ENCODE assay signal across 8 cellular contexts in genomic region chr9:137386507-137387000, GRCh38. TPM values are rescaled to one million over a fixed set of nuclear protein-coding genes. Genes with fewer than 3 reads are reported as not detected.
DNase-seq lines count a peak whose midpoint lies in the region; ATAC-seq and TF ChIP-seq lines count a peak whose summit lies in the region.
"Not testable (repeated sequence)": the region's sequence is repeated elsewhere in the genome, so short reads cannot be mapped to it uniquely, and the experiment has no call there.
"Had no signal": no experiment of that assay in that cellular context is flagged by ENCODE, and none has a peak within 500 bp of the region (broad histone marks: within the 10 kb centered on the region; RNA-seq: fewer than 3 reads in every experiment).

No MANE protein-coding gene starts in this region.

- H3K4me1 ChIP-seq in BLaER1 (peaks cover 93% of the 10 kb centered on the region), lower lobe of right lung (peaks cover 32% of the 10 kb centered on the region)

- DNase-seq in T-cell (peak in 1 of 34 experiments; percentile 8), left cardiac atrium (peak; percentile 16), posterior vena cava (ENCODE audit: low spot score) (peak; percentile 44)
- DNase-seq in activated naive CD4-positive, alpha-beta T cell treated with anti-CD3 and anti-CD28 coated beads for 36 hours; activated naive CD8-positive, alpha-beta T cell treated with anti-CD3 and anti-CD28 coated beads, Interleukin-2, amount 10 ng/mL, durations not matched to agents 7 days and 5 days; lower lobe of right lung: not testable (repeated sequence)

- H3K27me3 Mint-ChIP-seq in T-cell; activated naive CD4-positive, alpha-beta T cell treated with anti-CD3 and anti-CD28 coated beads for 36 hours (ENCODE audit: low read depth); activated naive CD8-positive, alpha-beta T cell treated with anti-CD3 and anti-CD28 coated beads, Interleukin-2, amount 10 ng/mL, durations not matched to agents 7 days and 5 days: not testable (repeated sequence)

- not testable (repeated sequence) for H4K20me1 ChIP-seq in BLaER1

- POLR2A ChIA-PET in T-cell (lab: Charles Lee) = not testable (repeated sequence)
- POLR2A ChIA-PET in activated naive CD8-positive, alpha-beta T cell treated with anti-CD3 and anti-CD28 coated beads, Interleukin-2, amount 10 ng/mL, durations not matched to agents 7 days and 5 days (lab: Charles Lee) = interaction anchor here (1.0 kb wide), 1 partner anchor 256 kb away, joined by 3 read pairs; no protein-coding TSS in a partner anchor

- CTCF ChIA-PET in T-cell (lab: Charles Lee) = not testable (repeated sequence)
- CTCF ChIA-PET in activated naive CD4-positive, alpha-beta T cell treated with anti-CD3 and anti-CD28 coated beads for 36 hours (lab: Charles Lee) = interaction anchor here (0.6 kb wide), 1 partner anchor 119 kb away, joined by 3 read pairs; no protein-coding TSS in a partner anchor

- not testable (repeated sequence) for ATAC-seq in T-cell (replicated peaks in 1 of 4); activated naive CD8-positive, alpha-beta T cell treated with anti-CD3 and anti-CD28 coated beads, Interleukin-2, amount 10 ng/mL, durations not matched to agents 7 days and 5 days (ENCODE audit: low read depth); left cardiac atrium; lower lobe of right lung

- not testable (repeated sequence) for H3K36me3 Mint-ChIP-seq in T-cell; activated naive CD4-positive, alpha-beta T cell treated with anti-CD3 and anti-CD28 coated beads for 36 hours (ENCODE audit: low read depth); activated naive CD8-positive, alpha-beta T cell treated with anti-CD3 and anti-CD28 coated beads, Interleukin-2, amount 10 ng/mL, durations not matched to agents 7 days and 5 days

- H3K9ac ChIP-seq in BLaER1 = peak overlapping the region; percentile 68

- peak overlapping the region; percentile 83 to 92 for H3K27ac Mint-ChIP-seq in T-cell
- H3K27ac Mint-ChIP-seq in activated naive CD4-positive, alpha-beta T cell treated with anti-CD3 and anti-CD28 coated beads for 36 hours = peak overlapping the region; percentile 24
- H3K27ac Mint-ChIP-seq in activated naive CD8-positive, alpha-beta T cell treated with anti-CD3 and anti-CD28 coated beads, Interleukin-2, amount 10 ng/mL, durations not matched to agents 7 days and 5 days = peak overlapping the region; percentile 70

- peak overlapping the region in 1 of 3 donors; percentile 70 for H3K4me3 Mint-ChIP-seq in T-cell
- not testable (repeated sequence) for H3K4me3 Mint-ChIP-seq in activated naive CD4-positive, alpha-beta T cell treated with anti-CD3 and anti-CD28 coated beads for 36 hours; activated naive CD8-positive, alpha-beta T cell treated with anti-CD3 and anti-CD28 coated beads, Interleukin-2, amount 10 ng/mL, durations not matched to agents 7 days and 5 days

- H3K27me3 ChIP-seq in BLaER1; lower lobe of right lung (ENCODE audit: low read depth): not testable (repeated sequence)

- not testable (repeated sequence) for TF ChIP-seq CTCF in lower lobe of right lung (IDR thresholded peaks at IDR 0.05)

- H3K4me1 Mint-ChIP-seq in T-cell = peaks cover 14 to 23% (median 16%) of the 10 kb centered on the region in 3 donors
- H3K4me1 Mint-ChIP-seq in activated naive CD4-positive, alpha-beta T cell treated with anti-CD3 and anti-CD28 coated beads for 36 hours (ENCODE audit: low read depth) = peaks cover 20% of the 10 kb centered on the region
- not testable (repeated sequence) for H3K4me1 Mint-ChIP-seq in activated naive CD8-positive, alpha-beta T cell treated with anti-CD3 and anti-CD28 coated beads, Interleukin-2, amount 10 ng/mL, durations not matched to agents 7 days and 5 days

- intact Hi-C loops in activated naive CD4-positive, alpha-beta T cell treated with anti-CD3 and anti-CD28 coated beads for 36 hours (cut with micrococcal nuclease); left cardiac atrium (cut with DNase I); lower lobe of right lung (cut with DNase I); posterior vena cava (cut with DNase I): not testable (repeated sequence)

- H3K9me3 ChIP-seq in BLaER1, lower lobe of right lung: not testable (repeated sequence)

- not testable (repeated sequence) for H3K4me3 ChIP-seq in BLaER1, lower lobe of right lung

- not testable (repeated sequence) for H3K36me3 ChIP-seq in BLaER1, lower lobe of right lung

- H3K4me2 ChIP-seq in BLaER1 = peak overlapping the region; percentile 95

- H3K27ac ChIP-seq in BLaER1 (peak overlapping the region; percentile 97), lower lobe of right lung (peak overlapping the region; percentile 81)

- not testable (repeated sequence) for H3K9me3 Mint-ChIP-seq in T-cell; activated naive CD4-positive, alpha-beta T cell treated with anti-CD3 and anti-CD28 coated beads for 36 hours; activated naive CD8-positive, alpha-beta T cell treated with anti-CD3 and anti-CD28 coated beads, Interleukin-2, amount 10 ng/mL, durations not matched to agents 7 days and 5 days

RNA-seq across cellular contexts. Expression of gene EXD3, which starts 36.4 kb away (rescaled TPM):
- total RNA-seq in T-cell = 10 to 100 TPM; 18.5 to 43.8 (median 38.0) TPM
- total RNA-seq in activated naive CD4-positive, alpha-beta T cell treated with anti-CD3 and anti-CD28 coated beads for 36 hours = 10 to 100 TPM; 11.2 to 12.7 TPM
- 10 to 100 TPM; 23.4 to 24.7 TPM for total RNA-seq in activated naive CD8-positive, alpha-beta T cell treated with anti-CD3 and anti-CD28 coated beads, Interleukin-2, amount 10 ng/mL, durations not matched to agents 7 days and 5 days
- 10 to 100 TPM in 1 of 2 donors, 1 to 10 TPM in 1; 8.0 to 11.7 TPM for total RNA-seq in left cardiac atrium
- 25.2 TPM for total RNA-seq in lower lobe of right lung
- 10 to 100 TPM; 13.9 to 14.6 TPM for total RNA-seq in posterior vena cava

RNA-seq across cellular contexts. Expression of gene NOXA1, which starts 36.6 kb away (rescaled TPM):
- total RNA-seq in T-cell = 10 to 100 TPM in 2 of 5 donors, 1 to 10 TPM in 3; 6.4 to 11.7 (median 8.1) TPM
- total RNA-seq in activated naive CD4-positive, alpha-beta T cell treated with anti-CD3 and anti-CD28 coated beads for 36 hours = 1 to 10 TPM; 1.0 to 1.2 TPM
- 1 to 10 TPM; 2.8 to 3.7 TPM for total RNA-seq in activated naive CD8-positive, alpha-beta T cell treated with anti-CD3 and anti-CD28 coated beads, Interleukin-2, amount 10 ng/mL, durations not matched to agents 7 days and 5 days
- total RNA-seq in left cardiac atrium = 1 to 10 TPM; 2.5 to 5.3 TPM
- 6.9 TPM for total RNA-seq in lower lobe of right lung
- total RNA-seq in posterior vena cava = 1 to 10 TPM; 2.0 to 2.7 TPM

RNA-seq across cellular contexts. Expression of gene ENTPD8, which starts 54.6 kb away (rescaled TPM):
- total RNA-seq in T-cell (not detected), left cardiac atrium (not detected), lower lobe of right lung (0.15 TPM), posterior vena cava (not detected)
- total RNA-seq in activated naive CD4-positive, alpha-beta T cell treated with anti-CD3 and anti-CD28 coated beads for 36 hours = not detected
- not detected for total RNA-seq in activated naive CD8-positive, alpha-beta T cell treated with anti-CD3 and anti-CD28 coated beads, Interleukin-2, amount 10 ng/mL, durations not matched to agents 7 days and 5 days
- total RNA-seq: B cell had no signal

Comparison
In these comparisons a context has a peak if more than half of its experiments do, and no peak if none do; other contexts are left out.
1. H3K27ac Mint-ChIP-seq: peak in every context shown above with its lines; median percentile 88 in T-cell; 70 in activated naive CD8-positive, alpha-beta T cell treated with anti-CD3 and anti-CD28 coated beads, Interleukin-2, amount 10 ng/mL, durations not matched to agents 7 days and 5 days; 24 in activated naive CD4-positive, alpha-beta T cell treated with anti-CD3 and anti-CD28 coated beads for 36 hours.